ENCODE assay signal across 10 cellular contexts in genomic region chr12:116525418-116526001, GRCh38. TPM values are rescaled to one million over a fixed set of nuclear protein-coding genes. Genes with fewer than 3 reads are reported as not detected.
A peak's percentile ranks its signal among the peaks of the same experiment; 100 is the strongest.
DNase-seq lines count a peak whose midpoint lies in the region; ATAC-seq and TF ChIP-seq lines count a peak whose summit lies in the region.
"Had no signal": no experiment of that assay in that cellular context is flagged by ENCODE, and none has a peak within 500 bp of the region (broad histone marks: within the 10 kb centered on the region; RNA-seq: fewer than 3 reads in every experiment).

No MANE protein-coding gene starts in this region.

- H3K9me2 ChIP-seq in PC-9 (ENCODE audit: insufficient read depth): no peaks in the 10 kb centered on the region

- no peak for TF ChIP-seq POLR2A in spleen (IDR thresholded peaks at IDR 0.05)

- H3K79me2 ChIP-seq in PC-9 (ENCODE audit: low read depth): no peaks in the 10 kb centered on the region

- BruUV-seq in PC-9 (replicated peaks; lab: Mats Ljungman, UMichigan): TSS peak; percentile 93

- H3K36me3 ChIP-seq in PC-9 (ENCODE audit: low read depth) (no peaks in the 10 kb centered on the region), spleen (no peaks in the 10 kb centered on the region)

- TF ChIP-seq CTCF in PC-9 (conservative IDR thresholded peaks at IDR 0.05): no peak
- TF ChIP-seq CTCF in fibroblast of mammary gland (conservative IDR thresholded peaks at IDR 0.05; ENCODE audit: control insufficient read depth, insufficient read depth, low read depth, low read length): peak; percentile 13
- no peak for TF ChIP-seq CTCF in spleen (IDR thresholded peaks at IDR 0.05 in 8 of 11, conservative IDR thresholded peaks at IDR 0.05 in 3 of 11)

- peak overlapping the region; percentile 56 for H3K4me2 ChIP-seq in PC-9

- peaks cover 7% of the 10 kb centered on the region for H3K4me1 Mint-ChIP-seq in activated T-helper 17 cell treated with anti-CD3 and anti-CD28 coated beads, Interleukin-2, amount 50 U/mL, for 72 hours

- no peak overlapping the region for H3K4me3 ChIP-seq in PC-9
- H3K4me3 ChIP-seq in fibroblast of mammary gland (ENCODE audit: control insufficient read depth, low read depth, low read length): peak overlapping the region; percentile 6
- H3K4me3 ChIP-seq in spleen: no peak overlapping the region

- peak overlapping the region; percentile 53; the same call in 1 of the 2 replicates for H2AFZ ChIP-seq in PC-9

- peak; percentile 87 for DNase-seq in AG08395 (ENCODE audit: low spot score)
- DNase-seq in PC-9: peak; percentile 55 to 64
- peak; percentile 95 for DNase-seq in fibroblast of mammary gland (ENCODE audit: low read depth)
- DNase-seq in non-pigmented ciliary epithelial cell (ENCODE audit: low read depth): peak; percentile 70
- DNase-seq in T-helper 9 cell: no peak
- no peak for DNase-seq in stimulated activated naive CD4-positive, alpha-beta T cell treated with Interleukin-2 at 50 U/mL for 16 hours (lab: John Stamatoyannopoulos, UW)
- DNase-seq in spleen: no peak
- DNase-seq: activated CD4-positive, alpha-beta T cell treated with anti-CD3 and anti-CD28 coated beads for 1 hour; DND-41 had no signal

- H3K4me3 Mint-ChIP-seq in activated T-helper 17 cell treated with anti-CD3 and anti-CD28 coated beads, Interleukin-2, amount 50 U/mL, for 72 hours: no peak overlapping the region

- H3K27me3 ChIP-seq in PC-9 (ENCODE audit: insufficient read depth, low read depth): no peaks in the 10 kb centered on the region
- H3K27me3 ChIP-seq in spleen (replicated peaks in 1 of 7): peaks cover 0 to 7% (median 0%) of the 10 kb centered on the region in 7 donors

- H3K9me3 ChIP-seq in PC-9 (ENCODE audit: insufficient read depth, low read depth) (peaks cover 4% of the 10 kb centered on the region; the same call in 1 of the 2 replicates), spleen (no peaks in the 10 kb centered on the region)

- no peaks in the 10 kb centered on the region for H4K20me1 ChIP-seq in PC-9 (ENCODE audit: insufficient read depth)

- H3F3A ChIP-seq in PC-9 (ENCODE audit: insufficient read depth, low read depth): peaks cover 23% of the 10 kb centered on the region; the same call in 1 of the 2 replicates

- CTCF ChIA-PET in PC-9 (lab: Charles Lee): no interaction called here

- no peak overlapping the region for H3K27ac ChIP-seq in PC-9
- no peak overlapping the region for H3K27ac ChIP-seq in spleen

- no peaks in the 10 kb centered on the region for H3K9me3 Mint-ChIP-seq in activated T-helper 17 cell treated with anti-CD3 and anti-CD28 coated beads, Interleukin-2, amount 50 U/mL, for 72 hours

- WGBS in spleen, 5 donors: 66 to 82% (median 78%) methylated on average over 15 of the region's 15 CpGs

- intact Hi-C loops in PC-9 (cut with micrococcal nuclease; ENCODE audit: unreplicated experiment) (loop anchor here (1.0 to 5.0 kb wide), 2 partner anchors 34 to 67 kb away; partner anchors contain the start of gene MAP1LC3B2), spleen (cut with DNase I; ENCODE audit: low total_unique reads) (no loop called here)

- H3K4me1 ChIP-seq in PC-9 (replicated peaks; ENCODE audit: insufficient read depth) (peaks cover 40% of the 10 kb centered on the region), spleen (peaks cover 0 to 9% (median 0%) of the 10 kb centered on the region in 6 donors)

- H3K27me3 Mint-ChIP-seq in activated T-helper 17 cell treated with anti-CD3 and anti-CD28 coated beads, Interleukin-2, amount 50 U/mL, for 72 hours: peaks cover 5% of the 10 kb centered on the region

- H3K27ac Mint-ChIP-seq in activated T-helper 17 cell treated with anti-CD3 and anti-CD28 coated beads, Interleukin-2, amount 50 U/mL, for 72 hours: no peak overlapping the region

- no peaks in the 10 kb centered on the region for H3K36me3 Mint-ChIP-seq in activated T-helper 17 cell treated with anti-CD3 and anti-CD28 coated beads, Interleukin-2, amount 50 U/mL, for 72 hours (ENCODE audit: low read depth)

- ATAC-seq in activated T-helper 17 cell treated with anti-CD3 and anti-CD28 coated beads, Interleukin-2, amount 50 U/mL, for 72 hours (replicated peaks): no peak

- POLR2A ChIA-PET in PC-9 (lab: Charles Lee; ENCODE audit: unreplicated experiment): interaction anchor here (0.6 kb wide), 1 partner anchor 606 kb away, joined by 5 read pairs; no protein-coding TSS in a partner anchor

RNA-seq across cellular contexts. Expression of gene MAP1LC3B2, which starts 33.7 kb away (rescaled TPM):
- total RNA-seq in PC-9 (2021): 1.1 and 1.4 TPM in 2 replicates
- total RNA-seq in activated T-helper 17 cell treated with anti-CD3 and anti-CD28 coated beads, Interleukin-2, amount 50 U/mL, for 72 hours: under 1 TPM; 0.90 to 0.97 TPM
- 1 to 10 TPM; 1.4 to 3.0 (median 2.1) TPM for total RNA-seq in spleen
- polyA plus RNA-seq in spleen: 1 to 10 TPM in 2 of 3 donors, under 1 TPM in 1; 0.86 to 1.4 (median 1.2) TPM

Comparison
In these comparisons a context has a peak if more than half of its experiments do, and no peak if none do; other contexts are left out.
1. DNase-seq: peak in AG08395 (single experiment), PC-9 (2 of 2), fibroblast of mammary gland (single experiment) and non-pigmented ciliary epithelial cell (single experiment); none in T-helper 9 cell (single experiment), stimulated activated naive CD4-positive, alpha-beta T cell treated with Interleukin-2 at 50 U/mL for 16 hours (single experiment) and spleen (single experiment).